Comparison of ENCODE assay signal across 25 cellular contexts in the genomic region with DNA sequence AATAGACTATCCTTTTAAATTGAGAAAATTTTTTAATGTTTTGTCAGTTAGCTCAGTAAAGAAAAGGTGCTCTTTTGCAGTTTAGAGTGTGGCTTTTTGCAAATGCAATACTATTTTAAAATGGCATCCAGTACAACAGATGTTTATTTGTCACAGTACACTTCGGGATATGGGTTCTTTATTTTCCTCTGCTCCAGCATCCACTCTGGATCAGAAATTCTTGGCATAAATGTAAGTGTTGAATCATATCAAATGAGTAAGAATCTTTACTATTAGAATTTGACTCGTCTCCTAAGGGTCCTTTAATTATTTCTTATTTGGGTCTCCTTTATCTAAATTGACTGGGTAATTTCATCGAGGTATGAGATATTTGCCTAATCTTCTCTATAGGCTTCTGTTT.
"Had no signal": no experiment of that assay in that cellular context is flagged by ENCODE, and none has a peak within 500 bp of the region (broad histone marks: within the 10 kb centered on the region; RNA-seq: fewer than 3 reads in every experiment).

No MANE protein-coding gene starts in this region.

- DNase-seq: activated CD4-positive, alpha-beta memory T cell treated with anti-CD3 and anti-CD28 coated beads for 36 hours; activated CD4-positive, alpha-beta T cell treated with anti-CD3 and anti-CD28 coated beads, Interleukin-2, amount 10 ng/mL, durations not matched to agents 7 days and 5 days; activated CD4-positive, CD25-positive, alpha-beta regulatory T cell; activated CD8-positive, alpha-beta memory T cell treated with anti-CD3 and anti-CD28 coated beads for 24 hours; activated effector memory CD4-positive, alpha-beta T cell treated with anti-CD3 and anti-CD28 coated beads, Interleukin-2, amount 50 U/mL, for 16 hours; activated naive CD4-positive, alpha-beta T cell treated with Interleukin-2 at 50 U/mL for 16 hours; activated T-cell treated with anti-CD3 and anti-CD28 coated beads, Interleukin-2, amount 50 U/mL, for 4 hours; amygdala; Kasumi-1; MG63; MV-4-11; NCI-H1092 treated with DMSO at 0.1 percent for 48 hours; NCI-H1417 treated with DMSO at 0.1 percent for 48 hours; NCI-H1694; NCI-H2029; NCI-H345; SIG-M5; T-cell; T1000 had no signal

- H3K27ac Mint-ChIP-seq: activated CD4-positive, alpha-beta memory T cell treated with anti-CD3 and anti-CD28 coated beads for 36 hours; activated CD4-positive, alpha-beta T cell treated with anti-CD3 and anti-CD28 coated beads, Interleukin-2, amount 10 ng/mL, durations not matched to agents 7 days and 5 days; activated naive CD8-positive, alpha-beta T cell had no signal

- H3K9me3 ChIP-seq: MG63 had no signal

- H3K4me3 Mint-ChIP-seq: activated CD4-positive, alpha-beta memory T cell treated with anti-CD3 and anti-CD28 coated beads for 36 hours; activated CD4-positive, alpha-beta T cell treated with anti-CD3 and anti-CD28 coated beads, Interleukin-2, amount 10 ng/mL, durations not matched to agents 7 days and 5 days; activated naive CD8-positive, alpha-beta T cell; activated T-cell treated with anti-CD3 and anti-CD28 coated beads, Interleukin-2, amount 50 U/mL, for 4 hours; brain; central memory CD8-positive, alpha-beta T cell; T-cell had no signal

- H3K36me3 Mint-ChIP-seq: activated naive CD8-positive, alpha-beta T cell; brain had no signal

- FAIRE-seq: astrocyte, TTC549 had no signal

- H3K27me3 Mint-ChIP-seq: activated CD4-positive, alpha-beta memory T cell treated with anti-CD3 and anti-CD28 coated beads for 36 hours; activated naive CD8-positive, alpha-beta T cell; central memory CD8-positive, alpha-beta T cell; T-cell had no signal

- H3K36me3 ChIP-seq: MG63 had no signal

- H3K27ac ChIP-seq: SK-N-MC had no signal

- ATAC-seq: T-cell had no signal

- H3K4me3 ChIP-seq: MG63, SK-N-MC had no signal

- H3K27me3 ChIP-seq: MG63 had no signal
